Comparison of ENCODE assay signal across 1 cellular context in the genomic region with DNA sequence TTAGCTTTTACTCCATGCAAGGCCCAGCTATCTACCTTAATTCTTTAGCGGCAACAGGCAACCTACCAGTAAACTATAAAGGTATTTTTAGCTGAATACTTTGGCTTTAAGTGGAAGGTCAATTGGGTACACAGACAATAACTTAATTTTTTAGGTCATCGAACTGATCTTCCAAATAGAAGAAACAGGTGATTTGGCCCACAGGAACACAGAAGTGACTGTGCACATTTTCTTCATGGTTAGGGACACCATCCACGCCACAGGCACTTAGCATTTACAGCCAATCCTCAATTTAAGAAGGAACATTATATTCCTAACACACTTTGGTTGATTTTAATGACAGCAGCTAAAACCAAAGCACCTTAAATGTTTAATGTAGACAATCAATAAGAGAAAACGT.
TF ChIP-seq lines count a peak whose summit lies in the region.

No MANE protein-coding gene starts in this region.

TF ChIP-seq in GM12878, 131 proteins besides CTCF, POLR2A, EP300 and RAD21:
- TF ChIP-seq, protein P1, sequence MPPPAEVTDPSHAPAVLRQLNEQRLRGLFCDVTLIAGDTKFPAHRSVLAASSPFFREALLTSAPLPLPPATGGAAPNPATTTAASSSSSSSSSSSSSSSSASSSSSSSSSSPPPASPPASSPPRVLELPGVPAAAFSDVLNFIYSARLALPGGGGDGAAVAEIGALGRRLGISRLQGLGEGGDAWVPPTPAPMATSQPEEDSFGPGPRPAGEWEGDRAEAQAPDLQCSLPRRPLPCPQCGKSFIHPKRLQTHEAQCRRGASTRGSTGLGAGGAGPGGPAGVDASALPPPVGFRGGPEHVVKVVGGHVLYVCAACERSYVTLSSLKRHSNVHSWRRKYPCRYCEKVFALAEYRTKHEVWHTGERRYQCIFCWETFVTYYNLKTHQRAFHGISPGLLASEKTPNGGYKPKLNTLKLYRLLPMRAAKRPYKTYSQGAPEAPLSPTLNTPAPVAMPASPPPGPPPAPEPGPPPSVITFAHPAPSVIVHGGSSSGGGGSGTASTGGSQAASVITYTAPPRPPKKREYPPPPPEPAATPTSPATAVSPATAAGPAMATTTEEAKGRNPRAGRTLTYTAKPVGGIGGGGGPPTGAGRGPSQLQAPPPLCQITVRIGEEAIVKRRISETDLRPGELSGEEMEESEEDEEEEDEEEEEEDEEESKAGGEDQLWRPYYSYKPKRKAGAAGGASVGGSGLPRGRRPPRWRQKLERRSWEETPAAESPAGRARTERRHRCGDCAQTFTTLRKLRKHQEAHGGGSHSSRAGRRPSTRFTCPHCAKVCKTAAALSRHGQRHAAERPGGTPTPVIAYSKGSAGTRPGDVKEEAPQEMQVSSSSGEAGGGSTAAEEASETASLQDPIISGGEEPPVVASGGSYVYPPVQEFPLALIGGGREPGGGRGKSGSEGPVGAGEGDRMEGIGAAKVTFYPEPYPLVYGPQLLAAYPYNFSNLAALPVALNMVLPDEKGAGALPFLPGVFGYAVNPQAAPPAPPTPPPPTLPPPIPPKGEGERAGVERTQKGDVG (CRISPR knock-in tag; IDR thresholded peaks at IDR 0.05) = no peak
- TF ChIP-seq, protein P2, sequence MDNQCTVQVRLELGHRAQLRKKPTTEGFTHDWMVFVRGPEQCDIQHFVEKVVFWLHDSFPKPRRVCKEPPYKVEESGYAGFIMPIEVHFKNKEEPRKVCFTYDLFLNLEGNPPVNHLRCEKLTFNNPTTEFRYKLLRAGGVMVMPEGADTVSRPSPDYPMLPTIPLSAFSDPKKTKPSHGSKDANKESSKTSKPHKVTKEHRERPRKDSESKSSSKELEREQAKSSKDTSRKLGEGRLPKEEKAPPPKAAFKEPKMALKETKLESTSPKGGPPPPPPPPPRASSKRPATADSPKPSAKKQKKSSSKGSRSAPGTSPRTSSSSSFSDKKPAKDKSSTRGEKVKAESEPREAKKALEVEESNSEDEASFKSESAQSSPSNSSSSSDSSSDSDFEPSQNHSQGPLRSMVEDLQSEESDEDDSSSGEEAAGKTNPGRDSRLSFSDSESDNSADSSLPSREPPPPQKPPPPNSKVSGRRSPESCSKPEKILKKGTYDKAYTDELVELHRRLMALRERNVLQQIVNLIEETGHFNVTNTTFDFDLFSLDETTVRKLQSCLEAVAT (IDR thresholded peaks at IDR 0.05) = no peak
- no peak for TF ChIP-seq SPI1 (IDR thresholded peaks at IDR 0.05; ENCODE audit: borderline replicate concordance, insufficient read depth, low read depth, low read length)
- no peak for TF ChIP-seq ZNF24 (IDR thresholded peaks at IDR 0.05)
- no peak for TF ChIP-seq ZZZ3 (IDR thresholded peaks at IDR 0.05; ENCODE audit: control insufficient read depth, insufficient read length, low read depth)
- TF ChIP-seq, protein P3, sequence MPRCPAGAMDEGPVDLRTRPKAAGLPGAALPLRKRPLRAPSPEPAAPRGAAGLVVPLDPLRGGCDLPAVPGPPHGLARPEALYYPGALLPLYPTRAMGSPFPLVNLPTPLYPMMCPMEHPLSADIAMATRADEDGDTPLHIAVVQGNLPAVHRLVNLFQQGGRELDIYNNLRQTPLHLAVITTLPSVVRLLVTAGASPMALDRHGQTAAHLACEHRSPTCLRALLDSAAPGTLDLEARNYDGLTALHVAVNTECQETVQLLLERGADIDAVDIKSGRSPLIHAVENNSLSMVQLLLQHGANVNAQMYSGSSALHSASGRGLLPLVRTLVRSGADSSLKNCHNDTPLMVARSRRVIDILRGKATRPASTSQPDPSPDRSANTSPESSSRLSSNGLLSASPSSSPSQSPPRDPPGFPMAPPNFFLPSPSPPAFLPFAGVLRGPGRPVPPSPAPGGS (IDR thresholded peaks at IDR 0.05; ENCODE audit: borderline replicate concordance, insufficient read depth, low read depth, low read length, poor library complexity, severe bottlenecking) = no peak
- no peak for TF ChIP-seq IKZF2 (IDR thresholded peaks at IDR 0.05)
- TF ChIP-seq EED (IDR thresholded peaks at IDR 0.05; ENCODE audit: low read depth) = no peak
- no peak for TF ChIP-seq EZH2 (IDR thresholded peaks at IDR 0.05; ENCODE audit: borderline replicate concordance, control insufficient read depth, low read depth, low read length)
- TF ChIP-seq, protein P4, sequence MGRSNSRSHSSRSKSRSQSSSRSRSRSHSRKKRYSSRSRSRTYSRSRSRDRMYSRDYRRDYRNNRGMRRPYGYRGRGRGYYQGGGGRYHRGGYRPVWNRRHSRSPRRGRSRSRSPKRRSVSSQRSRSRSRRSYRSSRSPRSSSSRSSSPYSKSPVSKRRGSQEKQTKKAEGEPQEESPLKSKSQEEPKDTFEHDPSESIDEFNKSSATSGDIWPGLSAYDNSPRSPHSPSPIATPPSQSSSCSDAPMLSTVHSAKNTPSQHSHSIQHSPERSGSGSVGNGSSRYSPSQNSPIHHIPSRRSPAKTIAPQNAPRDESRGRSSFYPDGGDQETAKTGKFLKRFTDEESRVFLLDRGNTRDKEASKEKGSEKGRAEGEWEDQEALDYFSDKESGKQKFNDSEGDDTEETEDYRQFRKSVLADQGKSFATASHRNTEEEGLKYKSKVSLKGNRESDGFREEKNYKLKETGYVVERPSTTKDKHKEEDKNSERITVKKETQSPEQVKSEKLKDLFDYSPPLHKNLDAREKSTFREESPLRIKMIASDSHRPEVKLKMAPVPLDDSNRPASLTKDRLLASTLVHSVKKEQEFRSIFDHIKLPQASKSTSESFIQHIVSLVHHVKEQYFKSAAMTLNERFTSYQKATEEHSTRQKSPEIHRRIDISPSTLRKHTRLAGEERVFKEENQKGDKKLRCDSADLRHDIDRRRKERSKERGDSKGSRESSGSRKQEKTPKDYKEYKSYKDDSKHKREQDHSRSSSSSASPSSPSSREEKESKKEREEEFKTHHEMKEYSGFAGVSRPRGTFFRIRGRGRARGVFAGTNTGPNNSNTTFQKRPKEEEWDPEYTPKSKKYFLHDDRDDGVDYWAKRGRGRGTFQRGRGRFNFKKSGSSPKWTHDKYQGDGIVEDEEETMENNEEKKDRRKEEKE (IDR thresholded peaks at IDR 0.05) = no peak
- no peak for TF ChIP-seq HDAC2 (IDR thresholded peaks at IDR 0.05)
- no peak for TF ChIP-seq PAX5 (IDR thresholded peaks at IDR 0.05; ENCODE audit: borderline replicate concordance, low read depth, low read length)
- no peak for TF ChIP-seq ZNF274 (IDR thresholded peaks at IDR 0.05; ENCODE audit: insufficient read depth, insufficient read length)
- no peak for TF ChIP-seq NBN (IDR thresholded peaks at IDR 0.05)
- no peak for TF ChIP-seq CREM (IDR thresholded peaks at IDR 0.05; ENCODE audit: low read depth)
- no peak for TF ChIP-seq CBX3 (IDR thresholded peaks at IDR 0.05; ENCODE audit: borderline replicate concordance, low read depth)
TF ChIP-seq in GM12878: peak in this region for 0.
